27 cellular contexts compared by ENCODE assay signal in genomic region chr9:138063785-138064184, GRCh38.
"Had no signal": no experiment of that assay in that cellular context is flagged by ENCODE, and none has a peak within 500 bp of the region (broad histone marks: within the 10 kb centered on the region; RNA-seq: fewer than 3 reads in every experiment).

No MANE protein-coding gene starts in this region.

- H3K4me1 ChIP-seq: esophagus squamous epithelium had no signal

- H3K36me3 Mint-ChIP-seq: activated CD4-positive, alpha-beta memory T cell treated with anti-CD3 and anti-CD28 coated beads for 36 hours; activated CD8-positive, alpha-beta memory T cell treated with anti-CD3 and anti-CD28 coated beads, Interleukin-2, amount 10 ng/mL, durations not matched to agents 7 days and 5 days; activated naive CD8-positive, alpha-beta T cell had no signal

- H3K4me3 Mint-ChIP-seq: activated CD4-positive, alpha-beta memory T cell treated with anti-CD3 and anti-CD28 coated beads for 36 hours; activated CD4-positive, alpha-beta T cell treated with anti-CD3 and anti-CD28 coated beads for 36 hours; activated CD4-positive, alpha-beta T cell treated with anti-CD3 and anti-CD28 coated beads, Interleukin-2, amount 10 ng/mL, durations not matched to agents 24 days and 14 days; activated CD8-positive, alpha-beta memory T cell treated with anti-CD3 and anti-CD28 coated beads, Interleukin-2, amount 10 ng/mL, durations not matched to agents 7 days and 5 days; activated CD8-positive, alpha-beta T cell treated with anti-CD3 and anti-CD28 coated beads, Interleukin-2, amount 10 ng/mL, durations not matched to agents 7 days and 5 days; activated naive CD8-positive, alpha-beta T cell; activated T-helper 1 cell treated with anti-CD3 and anti-CD28 coated beads, Interleukin-12 subunit alpha, Interleukin-12 subunit beta, Interleukin-2, Interleukin-4 antibody, amounts not matched to agents 30 ng/mL and 10 ng/mL and 1 ng/mL, durations not matched to agents 14 hours and 24 hours and 36 hours; effector memory CD8-positive, alpha-beta T cell had no signal

- ATAC-seq: activated CD4-positive, alpha-beta T cell treated with anti-CD3 and anti-CD28 coated beads for 36 hours; activated CD8-positive, alpha-beta memory T cell treated with anti-CD3 and anti-CD28 coated beads, Interleukin-2, amount 10 ng/mL, durations not matched to agents 7 days and 5 days; activated CD8-positive, alpha-beta T cell treated with anti-CD3 and anti-CD28 coated beads, Interleukin-2, amount 10 ng/mL, durations not matched to agents 7 days and 5 days; effector memory CD8-positive, alpha-beta T cell had no signal

- H3K4me1 Mint-ChIP-seq: activated CD4-positive, alpha-beta T cell treated with anti-CD3 and anti-CD28 coated beads for 36 hours; activated CD4-positive, alpha-beta T cell treated with anti-CD3 and anti-CD28 coated beads, Interleukin-2, amount 10 ng/mL, durations not matched to agents 24 days and 14 days; activated CD8-positive, alpha-beta memory T cell treated with anti-CD3 and anti-CD28 coated beads, Interleukin-2, amount 10 ng/mL, durations not matched to agents 7 days and 5 days had no signal

- H3K27ac Mint-ChIP-seq: activated CD4-positive, alpha-beta memory T cell treated with anti-CD3 and anti-CD28 coated beads for 36 hours; activated CD4-positive, alpha-beta T cell treated with anti-CD3 and anti-CD28 coated beads for 36 hours; activated CD4-positive, alpha-beta T cell treated with anti-CD3 and anti-CD28 coated beads, Interleukin-2, amount 10 ng/mL, durations not matched to agents 24 days and 14 days; activated CD8-positive, alpha-beta memory T cell treated with anti-CD3 and anti-CD28 coated beads, Interleukin-2, amount 10 ng/mL, durations not matched to agents 7 days and 5 days; activated CD8-positive, alpha-beta T cell treated with anti-CD3 and anti-CD28 coated beads, Interleukin-2, amount 10 ng/mL, durations not matched to agents 7 days and 5 days; activated naive CD8-positive, alpha-beta T cell; activated T-helper 1 cell treated with anti-CD3 and anti-CD28 coated beads, Interleukin-12 subunit alpha, Interleukin-12 subunit beta, Interleukin-2, Interleukin-4 antibody, amounts not matched to agents 30 ng/mL and 10 ng/mL and 1 ng/mL, durations not matched to agents 14 hours and 24 hours and 36 hours; activated T-helper 2 cell treated with anti-CD3 and anti-CD28 coated beads, Interferon-gamma antibody, Interleukin-2, Interleukin-4, amounts not matched to agents 10 μg/mL and 5 μg/mL and 100 μg/mL, durations not matched to agents 14 hours and 24 hours and 36 hours; effector memory CD8-positive, alpha-beta T cell had no signal

- H3K36me3 ChIP-seq: brain microvascular endothelial cell, esophagus squamous epithelium had no signal

- H3K27ac ChIP-seq: brain microvascular endothelial cell, epithelial cell of prostate, esophagus squamous epithelium had no signal

- H3K4me3 ChIP-seq: esophagus squamous epithelium had no signal

- H3K9me3 ChIP-seq: esophagus squamous epithelium had no signal

- H3K9me3 Mint-ChIP-seq: activated CD4-positive, alpha-beta memory T cell treated with anti-CD3 and anti-CD28 coated beads for 36 hours; activated CD4-positive, alpha-beta T cell treated with anti-CD3 and anti-CD28 coated beads, Interleukin-2, amount 10 ng/mL, durations not matched to agents 24 days and 14 days; activated T-helper 1 cell treated with anti-CD3 and anti-CD28 coated beads, Interleukin-12 subunit alpha, Interleukin-12 subunit beta, Interleukin-2, Interleukin-4 antibody, amounts not matched to agents 30 ng/mL and 10 ng/mL and 1 ng/mL, durations not matched to agents 14 hours and 24 hours and 36 hours; activated T-helper 2 cell treated with anti-CD3 and anti-CD28 coated beads, Interferon-gamma antibody, Interleukin-2, Interleukin-4, amounts not matched to agents 10 μg/mL and 5 μg/mL and 100 μg/mL, durations not matched to agents 14 hours and 24 hours and 36 hours; effector memory CD8-positive, alpha-beta T cell had no signal

- H3K27me3 ChIP-seq: brain microvascular endothelial cell had no signal

- DNase-seq: activated CD4-positive, alpha-beta memory T cell treated with anti-CD3 and anti-CD28 coated beads for 36 hours; activated CD4-positive, alpha-beta T cell treated with anti-CD3 and anti-CD28 coated beads for 36 hours; activated CD4-positive, alpha-beta T cell treated with anti-CD3 and anti-CD28 coated beads, Interleukin-2, amount 10 ng/mL, durations not matched to agents 24 days and 14 days; activated CD4-positive, CD25-positive, alpha-beta regulatory T cell; activated CD4-positive, CD25-positive, alpha-beta regulatory T cell treated with anti-CD3 and anti-CD28 coated beads, Interleukin-2, amount 50 U/mL, for 72 hours; activated CD8-positive, alpha-beta memory T cell treated with anti-CD3 and anti-CD28 coated beads, Interleukin-2, amount 10 ng/mL, durations not matched to agents 7 days and 5 days; activated CD8-positive, alpha-beta memory T cell treated with anti-CD3 and anti-CD28 coated beads, Interleukin-2, amount 50 U/mL, for 4 hours; activated CD8-positive, alpha-beta T cell treated with anti-CD3 and anti-CD28 coated beads, Interleukin-2, amount 10 ng/mL, durations not matched to agents 7 days and 5 days; activated gamma-delta T cell treated with Interleukin-2 at 50 U/mL for 16 hours; activated naive CD4-positive, alpha-beta T cell treated with anti-CD3 and anti-CD28 coated beads, Interleukin-2, amount 50 U/mL, for 16 hours; activated naive CD4-positive, alpha-beta T cell treated with Interleukin-2 at 50 U/mL for 16 hours; activated T-cell treated with anti-CD3 and anti-CD28 coated beads, Interleukin-2, amount 50 U/mL, for 1 hour; activated T-cell treated with anti-CD3 and anti-CD28 coated beads, Interleukin-2, amount 50 U/mL, for 48 hours; amniotic stem cell; anterior cingulate cortex; brain microvascular endothelial cell; cortex of kidney; dermis blood vessel endothelial cell; effector CD4-positive, alpha-beta T cell; effector memory CD8-positive, alpha-beta T cell; esophagus squamous epithelium; foreskin melanocyte; T-helper 2 cell had no signal
